ENCODE assay signal across 32 cellular contexts in the genomic region with DNA sequence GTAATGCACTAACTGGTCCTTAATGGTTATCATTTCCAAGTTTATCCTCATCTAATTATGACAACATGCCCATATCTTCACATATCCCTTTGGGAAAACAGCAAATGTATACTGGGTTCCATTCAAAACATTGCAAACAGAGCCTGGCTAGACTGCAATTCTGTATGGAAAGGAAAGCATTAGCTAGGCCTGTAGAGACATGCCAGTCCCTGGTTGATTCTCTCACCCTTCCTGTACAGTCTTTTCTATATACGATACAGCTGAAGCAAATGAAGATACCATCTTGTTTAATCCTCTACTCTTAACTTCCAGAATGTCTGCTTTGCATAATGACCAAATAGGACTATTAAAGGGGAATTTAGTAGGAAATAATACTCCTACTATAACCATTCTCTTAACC.
"Had no signal": no experiment of that assay in that cellular context is flagged by ENCODE, and none has a peak within 500 bp of the region (broad histone marks: within the 10 kb centered on the region; RNA-seq: fewer than 3 reads in every experiment).

No MANE protein-coding gene starts in this region.

- H3K27ac ChIP-seq: cardiac muscle cell, colonic mucosa, dorsolateral prefrontal cortex, heart right ventricle, left lung, lower lobe of right lung, neural progenitor cell, parathyroid adenoma, psoas muscle, sigmoid colon, thoracic aorta, VCaP had no signal

- DNase-seq: activated CD4-positive, alpha-beta T cell treated with anti-CD3 and anti-CD28 coated beads for 4 hours; activated CD4-positive, alpha-beta T cell treated with anti-CD3 and anti-CD28 coated beads, Interleukin-2, amount 50 U/mL, for 4 hours; activated naive CD4-positive, alpha-beta T cell treated with Interleukin-2 at 50 U/mL for 16 hours; activated T-cell treated with anti-CD3 and anti-CD28 coated beads for 4 hours; activated T-cell treated with anti-CD3 and anti-CD28 coated beads, Interleukin-2, amount 50 U/mL, for 72 hours; anterior cingulate cortex; cerebellar nuclear complex; colonic mucosa; dorsolateral prefrontal cortex; effector memory CD8-positive, alpha-beta T cell; foreskin fibroblast; heart right ventricle; kidney glomerular epithelial cell; left lung; lower lobe of right lung; mesendoderm; natural killer cell; occipital lobe; psoas muscle; sigmoid colon; small intestine; stimulated activated CD4-positive, alpha-beta T cell treated with anti-CD3 and anti-CD28 coated beads, Interleukin-4, amount 100 ng/mL, for 24 hours; trophoblast cell had no signal

- H3K27me3 ChIP-seq: cardiac muscle cell, colonic mucosa, dorsolateral prefrontal cortex, heart right ventricle, left lung, neural progenitor cell, sigmoid colon had no signal

- ATAC-seq: activated T-cell treated with anti-CD3 and anti-CD28 coated beads, Interleukin-2, amount 50 U/mL, for 72 hours; effector memory CD8-positive, alpha-beta T cell; esophagus mucosa; heart right ventricle; left lung; lower lobe of right lung; natural killer cell; psoas muscle; stimulated activated effector memory CD8-positive, alpha-beta T cell treated with anti-CD3 and anti-CD28 coated beads, Interleukin-12 subunit alpha, Interleukin-12 subunit beta, amount 100 ng/mL, for 72 hours had no signal

- H3K4me1 ChIP-seq: colonic mucosa, heart right ventricle, left lung, lower lobe of right lung, neural progenitor cell, parathyroid adenoma, psoas muscle, sigmoid colon had no signal

- H2AFZ ChIP-seq: neural progenitor cell, parathyroid adenoma had no signal

- H3K4me3 ChIP-seq: cardiac muscle cell, colonic mucosa, dorsolateral prefrontal cortex, heart right ventricle, left lung, lower lobe of right lung, neural progenitor cell, psoas muscle, sigmoid colon, thoracic aorta had no signal

- H3K9me3 ChIP-seq: colonic mucosa, heart right ventricle, lower lobe of right lung, psoas muscle, sigmoid colon, thoracic aorta had no signal

- H3K36me3 ChIP-seq: cardiac muscle cell, colonic mucosa, heart right ventricle, left lung, lower lobe of right lung, neural progenitor cell, sigmoid colon, thoracic aorta had no signal

- H3K9ac ChIP-seq: neural progenitor cell, parathyroid adenoma had no signal

- H3K4me2 ChIP-seq: neural progenitor cell had no signal

- FAIRE-seq: TTC549, urothelium cell line had no signal

- H3K79me2 ChIP-seq: parathyroid adenoma had no signal
